Comparison of ENCODE assay signal across 1 cellular context in the genomic region with DNA sequence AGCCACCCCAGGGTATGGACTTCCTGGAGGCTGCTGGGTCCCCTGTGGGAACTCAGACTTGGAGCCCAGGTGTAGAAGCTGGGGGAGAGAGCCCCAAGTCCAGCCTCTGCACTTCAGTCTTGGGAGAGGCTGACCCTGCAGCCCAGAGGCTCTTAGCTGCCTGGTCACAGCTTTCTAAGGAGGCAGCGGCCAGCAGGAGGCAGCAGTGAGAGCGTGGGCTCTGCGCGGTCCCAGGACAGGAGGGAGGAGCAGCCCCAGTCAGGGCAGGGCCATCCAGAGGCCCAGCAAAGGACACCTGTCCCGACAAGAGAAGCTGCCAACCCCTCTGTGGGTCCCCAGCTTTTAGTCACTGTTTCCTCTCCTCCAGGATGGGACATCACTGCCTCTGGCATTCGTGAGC.
TF ChIP-seq lines count a peak whose summit lies in the region.

No MANE protein-coding gene starts in this region.

TF ChIP-seq in H1, 55 proteins besides CTCF, POLR2A, EP300 and RAD21:
- TF ChIP-seq HDAC2 (IDR thresholded peaks at IDR 0.05; ENCODE audit: borderline replicate concordance in 1 of 2, low read depth in 2 of 2, low read length in 2 of 2) = no peak
- no peak for TF ChIP-seq SIN3A (conservative IDR thresholded peaks at IDR 0.05 in 1 of 2, IDR thresholded peaks at IDR 0.05 in 1 of 2; ENCODE audit: low read depth in 1 of 2, low read length in 2 of 2)
- no peak for TF ChIP-seq TBP (IDR thresholded peaks at IDR 0.05; ENCODE audit: low read depth, low read length)
- no peak for TF ChIP-seq USF2 (IDR thresholded peaks at IDR 0.05; ENCODE audit: low read length)
- no peak for TF ChIP-seq ASH2L (IDR thresholded peaks at IDR 0.05; ENCODE audit: low read length)
- no peak for TF ChIP-seq MAFK (IDR thresholded peaks at IDR 0.05; ENCODE audit: low read depth, low read length)
- no peak for TF ChIP-seq TAF7 (optimal IDR thresholded peaks at IDR 0.05; ENCODE audit: borderline replicate concordance, low read depth, low read length)
- TF ChIP-seq TAF1 (IDR thresholded peaks at IDR 0.05; ENCODE audit: low read depth, low read length) = no peak
- TF ChIP-seq POLR2AphosphoS5 (IDR thresholded peaks at IDR 0.05; ENCODE audit: low read depth, low read length) = no peak
- no peak for TF ChIP-seq KDM4A (IDR thresholded peaks at IDR 0.05; ENCODE audit: low read depth, low read length, severe bottlenecking)
- TF ChIP-seq PHF8 (conservative IDR thresholded peaks at IDR 0.05; ENCODE audit: low read depth, low read length) = no peak
- TF ChIP-seq CHD2 (IDR thresholded peaks at IDR 0.05; ENCODE audit: low read length) = no peak
- no peak for TF ChIP-seq RXRA (IDR thresholded peaks at IDR 0.05; ENCODE audit: insufficient read depth, low read depth, low read length)
- no peak for TF ChIP-seq CHD1 (IDR thresholded peaks at IDR 0.05; ENCODE audit: low read depth, low read length)
- TF ChIP-seq BRCA1 (IDR thresholded peaks at IDR 0.05; ENCODE audit: low read depth, low read length) = no peak
